In the genomic region with DNA sequence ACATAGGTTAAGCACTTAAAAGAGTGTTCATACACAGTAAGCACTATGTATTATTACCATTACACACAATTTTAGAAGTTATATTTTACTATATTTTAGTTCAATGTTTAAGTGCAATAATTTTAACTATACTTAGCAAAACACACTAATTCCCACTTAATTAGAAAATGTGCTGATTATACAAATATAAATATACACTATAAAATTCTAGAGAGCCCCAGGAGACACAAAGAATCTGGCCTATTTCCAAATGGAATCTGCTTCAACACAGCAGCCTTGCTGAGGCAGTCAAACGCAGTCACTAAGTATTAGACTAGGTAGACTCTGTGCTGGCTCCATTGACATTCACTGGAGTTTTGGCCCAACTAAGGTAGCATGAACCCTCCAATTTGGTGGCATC, we compare ENCODE assay signal across 33 cellular contexts.
"Had no signal": no experiment of that assay in that cellular context is flagged by ENCODE, and none has a peak within 500 bp of the region (broad histone marks: within the 10 kb centered on the region; RNA-seq: fewer than 3 reads in every experiment).

No MANE protein-coding gene starts in this region.

- FAIRE-seq: astrocyte had no signal

- H3K36me3 ChIP-seq: adrenal gland, breast epithelium, SJSA1 had no signal

- ATAC-seq: activated naive CD4-positive, alpha-beta T cell treated with anti-CD3 and anti-CD28 coated beads, Interleukin-2, amount 50 U/mL, for 72 hours; activated T-cell treated with anti-CD3 and anti-CD28 coated beads, Interleukin-2, amount 50 U/mL, for 4 hours; body of pancreas; Panc1; SK-N-SH treated with all-trans-retinoic acid at 6 μM for 48 hours had no signal

- H3K9me3 ChIP-seq: adrenal gland, body of pancreas, breast epithelium, SJSA1 had no signal

- DNase-seq: activated B cell treated with CpG ODN at 0.5 μM for 24 hours; activated CD4-positive, alpha-beta memory T cell treated with anti-CD3 and anti-CD28 coated beads for 36 hours; activated CD4-positive, alpha-beta T cell treated with anti-CD3 and anti-CD28 coated beads for 4 hours; activated CD4-positive, alpha-beta T cell treated with anti-CD3 and anti-CD28 coated beads, Interleukin-2, amount 50 U/mL, for 1 hour; activated CD4-positive, CD25-positive, alpha-beta regulatory T cell treated with anti-CD3 and anti-CD28 coated beads, Interleukin-2, amount 50 U/mL, for 72 hours; activated CD8-positive, alpha-beta memory T cell treated with anti-CD3 and anti-CD28 coated beads, Interleukin-2, amount 50 U/mL, for 4 hours; activated gamma-delta T cell treated with Interleukin-2 at 50 U/mL for 16 hours; activated naive CD4-positive, alpha-beta T cell treated with anti-CD3 and anti-CD28 coated beads for 36 hours; activated T-cell treated with anti-CD3 and anti-CD28 coated beads for 4 hours; activated T-cell treated with anti-CD3 and anti-CD28 coated beads, Interleukin-2, amount 50 U/mL, for 4 hours; adrenal gland; body of pancreas; NCI-H1092 treated with DMSO at 0.1 percent for 48 hours; NCI-H1436; NCI-H1694; NCI-H1930; NCI-H2081 treated with DMSO at 0.1 percent for 48 hours; NCI-H2171; NCI-H510A; NCI-H526; NCI-H774; SHP77; SW 1271; T-helper 1 cell; T-helper 2 cell; T-helper 9 cell had no signal

- H3K4me1 ChIP-seq: adrenal gland, body of pancreas, breast epithelium, SJSA1 had no signal

- H3K4me3 ChIP-seq: adrenal gland, body of pancreas, breast epithelium, SJSA1 had no signal

- H3K27ac ChIP-seq: adrenal gland, body of pancreas, breast epithelium, SJSA1, VCaP had no signal

- H3K27me3 ChIP-seq: adrenal gland, body of pancreas, breast epithelium, SJSA1 had no signal
